Comparison of ENCODE assay signal across 8 cellular contexts in genomic region chr16:53129281-53130192, GRCh38.
DNase-seq lines count a peak whose midpoint lies in the region; ATAC-seq and TF ChIP-seq lines count a peak whose summit lies in the region.

No MANE protein-coding gene starts in this region.

- in situ Hi-C loops in ACHN (cut with HindIII; ENCODE audit: low pct_ligation_motif_present, low pct_unique_long_range_greater_than_20kb, low sequenced_read_pairs) = no loop called here
- in situ Hi-C loops in transverse colon (cut with MboI; ENCODE audit: low pct_ligation_motif_present in 1 of 4, low pct_unique_long_range_greater_than_20kb in 1 of 4, low sequenced_read_pairs in 3 of 4) = no loop called here

- H3K4me3 ChIP-seq in lung (peak overlapping the region; percentile 45), transverse colon (peak overlapping the region; percentile 55 to 97 (median 92))

- H3K4me1 ChIP-seq in lung (ENCODE audit: control insufficient read depth in 2 of 2, insufficient read depth in 2 of 2, low read length in 2 of 2) (peaks cover 3 to 13% of the 10 kb centered on the region in 2 donors), transverse colon (peaks cover 6 to 37% (median 26%) of the 10 kb centered on the region in 4 donors)

- H3K27me3 ChIP-seq in lung (ENCODE audit: control insufficient read depth, insufficient read depth) (no peaks in the 10 kb centered on the region), transverse colon (no peaks in the 10 kb centered on the region)

- DNase-seq in ACHN (peak; percentile 33), NCI-H146 treated with DMSO at 0.1 percent for 48 hours (lab: John Stamatoyannopoulos, UW; ENCODE audit: unreplicated experiment) (peak; percentile 1), cerebellar cortex (ENCODE audit: low spot score) (peak; percentile 46), lung (ENCODE audit: low spot score) (no peak), transverse colon (no peak), NCI-H187 treated with DMSO at 0.1 percent for 48 hours (lab: John Stamatoyannopoulos, UW) (no peak)
- no peak for DNase-seq in activated CD4-positive, alpha-beta T cell treated with anti-CD3 and anti-CD28 coated beads, Interleukin-2, amount 50 U/mL, for 48 hours

- intact Hi-C loops in transverse colon (cut with DNase I; ENCODE audit: low total_unique reads) = loop anchor here (2.0 kb wide), 1 partner anchor 75 kb away; the partner anchor contains the start of gene CHD9

- WGBS in lung, 2 donors = 25 to 28% methylated on average over 31 of the region's 31 CpGs
- WGBS in transverse colon (ENCODE audit: low coverage in 1 of 2), 2 donors = 15 to 20% methylated on average over 15 to 31 of the region's 31 CpGs

- ATAC-seq in GM19395 (IDR thresholded peaks at IDR 0.05; ENCODE audit: unreplicated experiment) (peak; percentile 9), lung (ENCODE audit: insufficient read depth, low FRiP score) (no peak)

- H3K9me3 ChIP-seq in lung (ENCODE audit: control insufficient read depth in 2 of 2, insufficient read depth in 1 of 2, low read length in 1 of 2) (no peaks in the 10 kb centered on the region), transverse colon (no peaks in the 10 kb centered on the region)

- TF ChIP-seq CTCF in lung (IDR thresholded peaks at IDR 0.05; ENCODE audit: control extremely low read depth, extremely low read depth) (no peak), transverse colon (IDR thresholded peaks at IDR 0.05) (no peak)

- H3K36me3 ChIP-seq in lung (ENCODE audit: control insufficient read depth in 2 of 2, insufficient read depth in 2 of 2, low read length in 2 of 2) (no peaks in the 10 kb centered on the region), transverse colon (no peaks in the 10 kb centered on the region)

- no peak for TF ChIP-seq POLR2A in transverse colon (IDR thresholded peaks at IDR 0.05)

- H3K27ac ChIP-seq in lung (ENCODE audit: low read depth in 1 of 2, low read length in 1 of 2) = peak overlapping the region; percentile 90 to 98
- peak overlapping the region; percentile 88 to 98 (median 98) for H3K27ac ChIP-seq in transverse colon

- no peak for TF ChIP-seq EP300 in transverse colon (IDR thresholded peaks at IDR 0.05; ENCODE audit: low read depth)

Comparison
In these comparisons a context has a peak if more than half of its experiments do, and no peak if none do; other contexts are left out.
1. DNase-seq: peak in ACHN (single experiment), NCI-H146 treated with DMSO at 0.1 percent for 48 hours (single experiment) and cerebellar cortex (single experiment); none in lung (single experiment), transverse colon (single experiment), NCI-H187 treated with DMSO at 0.1 percent for 48 hours (single experiment) and activated CD4-positive, alpha-beta T cell treated with anti-CD3 and anti-CD28 coated beads, Interleukin-2, amount 50 U/mL, for 48 hours (0 of 2).